ENCODE assay signal across 8 cellular contexts in genomic region chr10:43396061-43396927, GRCh38. TPM values are rescaled to one million over a fixed set of nuclear protein-coding genes. Genes with fewer than 3 reads are reported as not detected.
A peak's percentile ranks its signal among the peaks of the same experiment; 100 is the strongest.
DNase-seq lines count a peak whose midpoint lies in the region; ATAC-seq and TF ChIP-seq lines count a peak whose summit lies in the region.

No MANE protein-coding gene starts in this region.

- H3K36me3 Mint-ChIP-seq in activated naive CD8-positive, alpha-beta T cell treated with anti-CD3 and anti-CD28 coated beads, Interleukin-2, amount 50 U/mL, for 24 hours (ENCODE audit: low read depth) = peaks cover 85% of the 10 kb centered on the region

- TF ChIP-seq CTCF in ovary (IDR thresholded peaks at IDR 0.05) = no peak

- peak overlapping the region; percentile 94 to 95 for H3K27ac ChIP-seq in ovary

- DNase-seq in DMS114 treated with DMSO at 0.1 percent for 48 hours (lab: John Stamatoyannopoulos, UW; ENCODE audit: unreplicated experiment) = peak; percentile 53
- DNase-seq in HuH-7 (ENCODE audit: low spot score) = peak; percentile 72
- peak; percentile 84 for DNase-seq in activated naive CD8-positive, alpha-beta T cell treated with anti-CD3 and anti-CD28 coated beads, Interleukin-2, amount 50 U/mL, for 24 hours
- peak; percentile 92 for DNase-seq in cardiac septum (ENCODE audit: low spot score)
- peak; percentile 82 to 88 (median 86) for DNase-seq in ovary
- DNase-seq in ureter (ENCODE audit: low spot score) = peak; percentile 87

- peak overlapping the region; percentile 96 for H3K4me3 Mint-ChIP-seq in activated naive CD8-positive, alpha-beta T cell treated with anti-CD3 and anti-CD28 coated beads, Interleukin-2, amount 50 U/mL, for 24 hours

- H3K36me3 ChIP-seq in ovary = no peaks in the 10 kb centered on the region

- H3K27ac Mint-ChIP-seq in activated naive CD8-positive, alpha-beta T cell treated with anti-CD3 and anti-CD28 coated beads, Interleukin-2, amount 50 U/mL, for 24 hours = peak overlapping the region; percentile 93

- H3K27me3 Mint-ChIP-seq in activated naive CD8-positive, alpha-beta T cell treated with anti-CD3 and anti-CD28 coated beads, Interleukin-2, amount 50 U/mL, for 24 hours = no peaks in the 10 kb centered on the region

- no peak for TF ChIP-seq EP300 in ovary (IDR thresholded peaks at IDR 0.05)

- WGBS in ovary, 3 donors = 1 to 4% (median 1%) methylated on average over 33 to 68 of the region's 71 CpGs

- peaks cover 18% of the 10 kb centered on the region for H3K4me1 ChIP-seq in ovary (ENCODE audit: insufficient read depth)

- no peaks in the 10 kb centered on the region for H3K27me3 ChIP-seq in ovary

- peak; percentile 50 for ATAC-seq in GM21529 (IDR thresholded peaks at IDR 0.05; ENCODE audit: unreplicated experiment)
- peak; percentile 77 for ATAC-seq in SK-N-SH treated with all-trans-retinoic acid at 6 μM for 48 hours
- ATAC-seq in activated naive CD8-positive, alpha-beta T cell treated with anti-CD3 and anti-CD28 coated beads, Interleukin-2, amount 50 U/mL, for 24 hours = peak; percentile 59

- no peaks in the 10 kb centered on the region for H3K9me3 Mint-ChIP-seq in activated naive CD8-positive, alpha-beta T cell treated with anti-CD3 and anti-CD28 coated beads, Interleukin-2, amount 50 U/mL, for 24 hours

- no peak for TF ChIP-seq POLR2A in ovary (IDR thresholded peaks at IDR 0.05)

- intact Hi-C loops in cardiac septum (cut with DNase I) (loop anchor here (5.0 kb wide), 2 partner anchors 34 to 41 kb away; partner anchors contain the start of gene ZNF487), ovary (cut with DNase I) (loop anchor here in 1 of 4 donors (5.0 kb wide), 1 partner anchor 41 kb away; the partner anchor contains the start of gene ZNF487)

- H3K4me1 Mint-ChIP-seq in activated naive CD8-positive, alpha-beta T cell treated with anti-CD3 and anti-CD28 coated beads, Interleukin-2, amount 50 U/mL, for 24 hours = peaks cover 86% of the 10 kb centered on the region

- no peaks in the 10 kb centered on the region for H3K9me3 ChIP-seq in ovary

- H3K4me3 ChIP-seq in ovary = peak overlapping the region; percentile 59

TF ChIP-seq in SK-N-SH treated with all-trans-retinoic acid at 6 μM for 48 hours, 23 proteins besides CTCF, POLR2A, EP300 and RAD21:
- no peak for TF ChIP-seq ZFP30 (CRISPR knock-in tag; IDR thresholded peaks at IDR 0.05)
- no peak for TF ChIP-seq ISL1 (CRISPR knock-in tag; IDR thresholded peaks at IDR 0.05)

RNA-seq across cellular contexts. Expression of gene HNRNPF, which starts 12.7 kb away (rescaled TPM):
- total RNA-seq in cardiac septum (80.8 TPM), ovary (100 to 1,000 TPM; 100 to 220 (median 185) TPM), ureter (307 TPM)
- 100 to 1,000 TPM in 1 of 2 donors, 10 to 100 TPM in 1; 95.1 to 121 TPM for polyA plus RNA-seq in ovary

RNA-seq across cellular contexts. Expression of gene FXYD4, which starts 24.9 kb away (rescaled TPM):
- total RNA-seq in cardiac septum (not detected), ovary (not detected), ureter (13.8 TPM)
- not detected for polyA plus RNA-seq in ovary

RNA-seq across cellular contexts. Expression of gene ZNF487, which starts 40.6 kb away (rescaled TPM):
- total RNA-seq in cardiac septum (2.7 TPM), ovary (10 to 100 TPM in 2 of 7 donors, 1 to 10 TPM in 5; 6.4 to 30.1 (median 8.7) TPM), ureter (9.6 TPM)
- polyA plus RNA-seq in ovary = 1 to 10 TPM; 6.4 to 8.2 TPM

Comparison
In these comparisons a context has a peak if more than half of its experiments do, and no peak if none do; other contexts are left out.
1. Peak in every context shown above with its lines: DNase-seq, ATAC-seq, H3K4me3 ChIP-seq and H3K27ac ChIP-seq.
2. RNA of gene FXYD4, which starts 24.9 kb away (total RNA-seq): 13.8 TPM in ureter (single experiment); not detected in cardiac septum (single experiment) and not detected in ovary; every median in the first group is over 10 times any median in the second.